Comparison of ENCODE assay signal across 33 cellular contexts in genomic region chr5:147226512-147226911, GRCh38. TPM values are rescaled to one million over a fixed set of nuclear protein-coding genes. Genes with fewer than 3 reads are reported as not detected.
"Had no signal": no experiment of that assay in that cellular context is flagged by ENCODE, and none has a peak within 500 bp of the region (broad histone marks: within the 10 kb centered on the region; RNA-seq: fewer than 3 reads in every experiment).

No MANE protein-coding gene starts in this region.

- H3K4me1 Mint-ChIP-seq: activated CD4-positive, alpha-beta memory T cell treated with anti-CD3 and anti-CD28 coated beads, Interleukin-2, amount 10 ng/mL, durations not matched to agents 7 days and 5 days; activated naive CD8-positive, alpha-beta T cell treated with anti-CD3 and anti-CD28 coated beads for 36 hours; activated naive CD8-positive, alpha-beta T cell treated with anti-CD3 and anti-CD28 coated beads, Interleukin-2, amount 50 U/mL, for 24 hours; central memory CD8-positive, alpha-beta T cell had no signal

- H3K9me3 Mint-ChIP-seq: activated CD4-positive, alpha-beta memory T cell treated with anti-CD3 and anti-CD28 coated beads, Interleukin-2, amount 10 ng/mL, durations not matched to agents 7 days and 5 days; activated CD4-positive, alpha-beta T cell treated with anti-CD3 and anti-CD28 coated beads, Interleukin-2, amount 10 ng/mL, durations not matched to agents 7 days and 5 days; activated naive CD4-positive, alpha-beta T cell treated with anti-CD3 and anti-CD28 coated beads, Interleukin-2, amount 50 U/mL, for 24 hours; central memory CD8-positive, alpha-beta T cell; T-helper 2 cell treated with Interferon-gamma antibody and Interleukin-4, amounts not matched to agents 5 μg/mL and 100 μg/mL, for 36 hours; WTC11 had no signal

- H3K9me3 ChIP-seq: adrenal gland, esophagus muscularis mucosa, gastrocnemius medialis had no signal

- ATAC-seq: activated naive CD8-positive, alpha-beta T cell treated with anti-CD3 and anti-CD28 coated beads, Interleukin-2, amount 50 U/mL, for 24 hours; effector memory CD8-positive, alpha-beta T cell; foreskin keratinocyte; gastrocnemius medialis; T-helper 17 cell had no signal

- DNase-seq: activated CD4-positive, alpha-beta memory T cell treated with anti-CD3 and anti-CD28 coated beads, Interleukin-2, amount 10 ng/mL, durations not matched to agents 7 days and 5 days; activated CD4-positive, alpha-beta T cell treated with anti-CD3 and anti-CD28 coated beads for 1 hour; activated CD4-positive, alpha-beta T cell treated with anti-CD3 and anti-CD28 coated beads for 4 hours; activated CD4-positive, alpha-beta T cell treated with anti-CD3 and anti-CD28 coated beads, Interleukin-2, amount 10 ng/mL, durations not matched to agents 7 days and 5 days; activated CD4-positive, alpha-beta T cell treated with anti-CD3 and anti-CD28 coated beads, Interleukin-2, amount 50 U/mL, for 4 hours; activated naive CD4-positive, alpha-beta T cell treated with anti-CD3 and anti-CD28 coated beads for 36 hours; activated naive CD8-positive, alpha-beta T cell treated with anti-CD3 and anti-CD28 coated beads for 36 hours; activated naive CD8-positive, alpha-beta T cell treated with anti-CD3 and anti-CD28 coated beads, Interleukin-2, amount 50 U/mL, for 24 hours; activated T-cell treated with anti-CD3 and anti-CD28 coated beads, Interleukin-2, amount 50 U/mL, for 1 hour; activated T-cell treated with anti-CD3 and anti-CD28 coated beads, Interleukin-2, amount 50 U/mL, for 48 hours; adrenal gland; amygdala; cortex of kidney; dermis blood vessel endothelial cell; effector CD4-positive, alpha-beta T cell; effector memory CD8-positive, alpha-beta T cell; erythroblast; foreskin keratinocyte; gastrocnemius medialis; glutamatergic neuron; heart left ventricle; T-helper 1 cell; T-helper 17 cell had no signal

- H3K27ac Mint-ChIP-seq: activated CD4-positive, alpha-beta memory T cell treated with anti-CD3 and anti-CD28 coated beads, Interleukin-2, amount 10 ng/mL, durations not matched to agents 7 days and 5 days; activated CD4-positive, alpha-beta T cell treated with anti-CD3 and anti-CD28 coated beads, Interleukin-2, amount 10 ng/mL, durations not matched to agents 7 days and 5 days; activated naive CD4-positive, alpha-beta T cell treated with anti-CD3 and anti-CD28 coated beads for 36 hours; activated naive CD4-positive, alpha-beta T cell treated with anti-CD3 and anti-CD28 coated beads, Interleukin-2, amount 50 U/mL, for 24 hours; activated naive CD8-positive, alpha-beta T cell treated with anti-CD3 and anti-CD28 coated beads for 36 hours; activated naive CD8-positive, alpha-beta T cell treated with anti-CD3 and anti-CD28 coated beads, Interleukin-2, amount 50 U/mL, for 24 hours; brain; effector memory CD8-positive, alpha-beta T cell; T-helper 17 cell; T-helper 2 cell treated with Interferon-gamma antibody and Interleukin-4, amounts not matched to agents 5 μg/mL and 100 μg/mL, for 36 hours; WTC11 had no signal

- H3K4me3 Mint-ChIP-seq: activated CD4-positive, alpha-beta memory T cell treated with anti-CD3 and anti-CD28 coated beads, Interleukin-2, amount 10 ng/mL, durations not matched to agents 7 days and 5 days; activated CD4-positive, alpha-beta T cell treated with anti-CD3 and anti-CD28 coated beads, Interleukin-2, amount 10 ng/mL, durations not matched to agents 7 days and 5 days; activated naive CD4-positive, alpha-beta T cell treated with anti-CD3 and anti-CD28 coated beads for 36 hours; activated naive CD4-positive, alpha-beta T cell treated with anti-CD3 and anti-CD28 coated beads, Interleukin-2, amount 50 U/mL, for 24 hours; activated naive CD8-positive, alpha-beta T cell treated with anti-CD3 and anti-CD28 coated beads for 36 hours; activated naive CD8-positive, alpha-beta T cell treated with anti-CD3 and anti-CD28 coated beads, Interleukin-2, amount 50 U/mL, for 24 hours; brain; central memory CD8-positive, alpha-beta T cell; effector memory CD8-positive, alpha-beta T cell; T-helper 17 cell; T-helper 2 cell treated with Interferon-gamma antibody and Interleukin-4, amounts not matched to agents 5 μg/mL and 100 μg/mL, for 36 hours; WTC11 had no signal

- H3K4me1 ChIP-seq: adrenal gland, ascending aorta, breast epithelium, esophagus muscularis mucosa, foreskin keratinocyte, gastrocnemius medialis, heart left ventricle had no signal

- H3K36me3 Mint-ChIP-seq: activated naive CD4-positive, alpha-beta T cell treated with anti-CD3 and anti-CD28 coated beads, Interleukin-2, amount 50 U/mL, for 24 hours; activated naive CD8-positive, alpha-beta T cell treated with anti-CD3 and anti-CD28 coated beads for 36 hours; WTC11 had no signal

- H3K27me3 Mint-ChIP-seq: activated CD4-positive, alpha-beta memory T cell treated with anti-CD3 and anti-CD28 coated beads, Interleukin-2, amount 10 ng/mL, durations not matched to agents 7 days and 5 days; activated CD4-positive, alpha-beta T cell treated with anti-CD3 and anti-CD28 coated beads, Interleukin-2, amount 10 ng/mL, durations not matched to agents 7 days and 5 days had no signal

- H3K27me3 ChIP-seq: adrenal gland, ascending aorta, breast epithelium, esophagus muscularis mucosa, foreskin keratinocyte, gastrocnemius medialis had no signal

- H3K27ac ChIP-seq: adrenal gland, ascending aorta, breast epithelium, cardiac muscle cell, esophagus muscularis mucosa, foreskin keratinocyte, gastrocnemius medialis, heart left ventricle, VCaP had no signal

- H3K4me3 ChIP-seq: adrenal gland, ascending aorta, breast epithelium, cardiac muscle cell, esophagus muscularis mucosa, gastrocnemius medialis, heart left ventricle had no signal

- H3K36me3 ChIP-seq: adrenal gland, ascending aorta, breast epithelium, cardiac muscle cell, esophagus muscularis mucosa, gastrocnemius medialis, heart left ventricle had no signal

RNA-seq across cellular contexts. Expression of gene STK32A, which starts 8.3 kb away (rescaled TPM):
- total RNA-seq: activated CD4-positive, alpha-beta memory T cell treated with anti-CD3 and anti-CD28 coated beads, Interleukin-2, amount 10 ng/mL, durations not matched to agents 7 days and 5 days; activated CD4-positive, alpha-beta T cell treated with anti-CD3 and anti-CD28 coated beads, Interleukin-2, amount 10 ng/mL, durations not matched to agents 7 days and 5 days; activated naive CD4-positive, alpha-beta T cell treated with anti-CD3 and anti-CD28 coated beads for 36 hours; activated naive CD8-positive, alpha-beta T cell treated with anti-CD3 and anti-CD28 coated beads for 36 hours; dermis blood vessel endothelial cell; T-helper 17 cell had no signal
